8 cellular contexts compared by ENCODE assay signal in genomic region chr15:41494190-41494921, GRCh38. TPM values are rescaled to one million over a fixed set of nuclear protein-coding genes. Genes with fewer than 3 reads are reported as not detected.
DNase-seq lines count a peak whose midpoint lies in the region; ATAC-seq and TF ChIP-seq lines count a peak whose summit lies in the region.

No MANE protein-coding gene starts in this region.

- POLR2A ChIA-PET in activated CD4-positive, alpha-beta memory T cell treated with anti-CD3 and anti-CD28 coated beads for 36 hours (lab: Charles Lee) = interaction anchor here (0.7 kb wide), 1 partner anchor 8 kb away, joined by 4 read pairs; no protein-coding TSS in a partner anchor

- peaks cover 3% of the 10 kb centered on the region for H3K9me3 Mint-ChIP-seq in activated CD4-positive, alpha-beta memory T cell treated with anti-CD3 and anti-CD28 coated beads for 36 hours

- H3K36me3 Mint-ChIP-seq in activated CD4-positive, alpha-beta memory T cell treated with anti-CD3 and anti-CD28 coated beads for 36 hours = peaks cover 3% of the 10 kb centered on the region

- peak overlapping the region; percentile 28 for H3K4me3 ChIP-seq in fibroblast of pulmonary artery (replicated peaks; ENCODE audit: low read depth, low read length)

- TF ChIP-seq CTCF in GM20000 (IDR thresholded peaks at IDR 0.05; ENCODE audit: extremely low read depth, missing control alignments) (no peak), fibroblast of pulmonary artery (IDR thresholded peaks at IDR 0.05; ENCODE audit: low read length, missing control alignments) (no peak)

- H3K27ac Mint-ChIP-seq in activated CD4-positive, alpha-beta memory T cell treated with anti-CD3 and anti-CD28 coated beads for 36 hours = no peak overlapping the region

- peaks cover 39% of the 10 kb centered on the region for H3K27me3 Mint-ChIP-seq in activated CD4-positive, alpha-beta memory T cell treated with anti-CD3 and anti-CD28 coated beads for 36 hours

- CTCF ChIA-PET in activated CD4-positive, alpha-beta memory T cell treated with anti-CD3 and anti-CD28 coated beads for 36 hours (lab: Charles Lee) = interaction anchor here (1.9 kb wide), 1 partner anchor 28 kb away, joined by 9 read pairs; no protein-coding TSS in a partner anchor

- peaks cover 30% of the 10 kb centered on the region for H3K4me1 Mint-ChIP-seq in activated CD4-positive, alpha-beta memory T cell treated with anti-CD3 and anti-CD28 coated beads for 36 hours (ENCODE audit: low read depth)

- DNase-seq in Caki2 (ENCODE audit: low read depth) = peak; percentile 41
- DNase-seq in GM20000 (ENCODE audit: low spot score) = peak; percentile 77
- DNase-seq in HT-29 (ENCODE audit: low spot score) = peak; percentile 59
- DNase-seq in activated CD4-positive, alpha-beta memory T cell treated with anti-CD3 and anti-CD28 coated beads for 36 hours = peak; percentile 60
- no peak for DNase-seq in fibroblast of pulmonary artery (ENCODE audit: low read depth)
- DNase-seq in putamen (ENCODE audit: low spot score) = peak; percentile 52
- DNase-seq in foreskin melanocyte = no peak

- intact Hi-C loops in activated CD4-positive, alpha-beta memory T cell treated with anti-CD3 and anti-CD28 coated beads for 36 hours (cut with micrococcal nuclease) = loop anchor here (5.0 to 10.0 kb wide), 4 partner anchors 63 to 200 kb away; partner anchors contain the start of genes NUSAP1, OIP5, RTF1 and TYRO3

- no peak for ATAC-seq in GM18519 (IDR thresholded peaks at IDR 0.05; ENCODE audit: low FRiP score, unreplicated experiment)

- peak overlapping the region; percentile 61 for H3K4me3 Mint-ChIP-seq in activated CD4-positive, alpha-beta memory T cell treated with anti-CD3 and anti-CD28 coated beads for 36 hours

- in situ Hi-C loops in Caki2 (cut with HindIII; ENCODE audit: low pct_unique_long_range_greater_than_20kb, low sequenced_read_pairs) = no loop called here

RNA-seq across cellular contexts. Expression of gene ITPKA, which starts 0.7 kb away (rescaled TPM):
- total RNA-seq in Caki2 (2014; rRNA removed; shearing (Covaris generic); ENCODE audit: low replicate concordance) = 6.7 and 30.3 TPM in 2 replicates
- 7.3 and 9.7 TPM in 2 replicates for total RNA-seq in HT-29 (2014; rRNA removed; shearing (Covaris generic))
- 1 to 10 TPM; 3.5 to 4.7 TPM for total RNA-seq in activated CD4-positive, alpha-beta memory T cell treated with anti-CD3 and anti-CD28 coated beads for 36 hours

RNA-seq across cellular contexts. Expression of gene LTK, which starts 19.3 kb away (rescaled TPM):
- not detected in 2 replicates for total RNA-seq in Caki2 (2014; rRNA removed; shearing (Covaris generic); ENCODE audit: low replicate concordance)
- 0.05 TPM in 2 replicates for total RNA-seq in HT-29 (2014; rRNA removed; shearing (Covaris generic))
- total RNA-seq in activated CD4-positive, alpha-beta memory T cell treated with anti-CD3 and anti-CD28 coated beads for 36 hours = under 1 TPM; 0.29 to 0.34 TPM

RNA-seq across cellular contexts. Expression of gene RPAP1, which starts 49.7 kb away (rescaled TPM):
- 9.3 and 24.2 TPM in 2 replicates for total RNA-seq in Caki2 (2014; rRNA removed; shearing (Covaris generic); ENCODE audit: low replicate concordance)
- total RNA-seq in HT-29 (2014; rRNA removed; shearing (Covaris generic)) = 37.5 and 43.7 TPM in 2 replicates
- total RNA-seq in activated CD4-positive, alpha-beta memory T cell treated with anti-CD3 and anti-CD28 coated beads for 36 hours = 10 to 100 TPM; 45.0 to 49.9 TPM

Comparison
In these comparisons a context has a peak if more than half of its experiments do, and no peak if none do; other contexts are left out.
1. DNase-seq: peak in Caki2 (single experiment), GM20000 (single experiment), HT-29 (single experiment), activated CD4-positive, alpha-beta memory T cell treated with anti-CD3 and anti-CD28 coated beads for 36 hours (single experiment) and putamen (single experiment); none in fibroblast of pulmonary artery (single experiment) and foreskin melanocyte (single experiment).